ENCODE assay signal across 1 cellular context in genomic region chr11:46250071-46251052, GRCh38.
TF ChIP-seq lines count a peak whose summit lies in the region.

No MANE protein-coding gene starts in this region.

TF ChIP-seq in K562, 482 proteins besides CTCF, POLR2A, EP300 and RAD21 (continued from another document):
- TF ChIP-seq, protein P1, sequence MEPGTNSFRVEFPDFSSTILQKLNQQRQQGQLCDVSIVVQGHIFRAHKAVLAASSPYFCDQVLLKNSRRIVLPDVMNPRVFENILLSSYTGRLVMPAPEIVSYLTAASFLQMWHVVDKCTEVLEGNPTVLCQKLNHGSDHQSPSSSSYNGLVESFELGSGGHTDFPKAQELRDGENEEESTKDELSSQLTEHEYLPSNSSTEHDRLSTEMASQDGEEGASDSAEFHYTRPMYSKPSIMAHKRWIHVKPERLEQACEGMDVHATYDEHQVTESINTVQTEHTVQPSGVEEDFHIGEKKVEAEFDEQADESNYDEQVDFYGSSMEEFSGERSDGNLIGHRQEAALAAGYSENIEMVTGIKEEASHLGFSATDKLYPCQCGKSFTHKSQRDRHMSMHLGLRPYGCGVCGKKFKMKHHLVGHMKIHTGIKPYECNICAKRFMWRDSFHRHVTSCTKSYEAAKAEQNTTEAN (CRISPR knock-in tag; IDR thresholded peaks at IDR 0.05): no peak
- TF ChIP-seq RB1 (IDR thresholded peaks at IDR 0.05; ENCODE audit: low read depth): no peak
- 0 out of 2 replicates have a peak, but pooled peaks have one; percentile 11 for TF ChIP-seq CTBP1 (IDR thresholded peaks at IDR 0.05; ENCODE audit: borderline replicate concordance)
- TF ChIP-seq, protein P2, sequence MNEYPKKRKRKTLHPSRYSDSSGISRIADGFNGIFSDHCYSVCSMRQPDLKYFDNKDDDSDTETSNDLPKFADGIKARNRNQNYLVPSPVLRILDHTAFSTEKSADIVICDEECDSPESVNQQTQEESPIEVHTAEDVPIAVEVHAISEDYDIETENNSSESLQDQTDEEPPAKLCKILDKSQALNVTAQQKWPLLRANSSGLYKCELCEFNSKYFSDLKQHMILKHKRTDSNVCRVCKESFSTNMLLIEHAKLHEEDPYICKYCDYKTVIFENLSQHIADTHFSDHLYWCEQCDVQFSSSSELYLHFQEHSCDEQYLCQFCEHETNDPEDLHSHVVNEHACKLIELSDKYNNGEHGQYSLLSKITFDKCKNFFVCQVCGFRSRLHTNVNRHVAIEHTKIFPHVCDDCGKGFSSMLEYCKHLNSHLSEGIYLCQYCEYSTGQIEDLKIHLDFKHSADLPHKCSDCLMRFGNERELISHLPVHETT (CRISPR knock-in tag; conservative IDR thresholded peaks at IDR 0.05 in 1 of 2, IDR thresholded peaks at IDR 0.05 in 1 of 2): peak in 1 of 2 experiments; percentile 6; a peak in 1 of 4 replicates
- no peak for TF ChIP-seq MAX (CRISPR knock-in tag; IDR thresholded peaks at IDR 0.05)
- no peak for TF ChIP-seq IRF2 (CRISPR knock-in tag; IDR thresholded peaks at IDR 0.05)
- no peak for TF ChIP-seq MAFK (IDR thresholded peaks at IDR 0.05; ENCODE audit: low read length)
- no peak for TF ChIP-seq IFI16 (CRISPR knock-in tag; IDR thresholded peaks at IDR 0.05)
- TF ChIP-seq ZNF75A (CRISPR knock-in tag; IDR thresholded peaks at IDR 0.05): no peak
- TF ChIP-seq MIER1 (IDR thresholded peaks at IDR 0.05; ENCODE audit: low read depth): no peak
- TF ChIP-seq KAT7 (CRISPR knock-in tag; IDR thresholded peaks at IDR 0.05; ENCODE audit: borderline replicate concordance): peak; percentile 76; the same call in 1 of the 2 replicates
